1 cellular context compared by ENCODE assay signal in the genomic region with DNA sequence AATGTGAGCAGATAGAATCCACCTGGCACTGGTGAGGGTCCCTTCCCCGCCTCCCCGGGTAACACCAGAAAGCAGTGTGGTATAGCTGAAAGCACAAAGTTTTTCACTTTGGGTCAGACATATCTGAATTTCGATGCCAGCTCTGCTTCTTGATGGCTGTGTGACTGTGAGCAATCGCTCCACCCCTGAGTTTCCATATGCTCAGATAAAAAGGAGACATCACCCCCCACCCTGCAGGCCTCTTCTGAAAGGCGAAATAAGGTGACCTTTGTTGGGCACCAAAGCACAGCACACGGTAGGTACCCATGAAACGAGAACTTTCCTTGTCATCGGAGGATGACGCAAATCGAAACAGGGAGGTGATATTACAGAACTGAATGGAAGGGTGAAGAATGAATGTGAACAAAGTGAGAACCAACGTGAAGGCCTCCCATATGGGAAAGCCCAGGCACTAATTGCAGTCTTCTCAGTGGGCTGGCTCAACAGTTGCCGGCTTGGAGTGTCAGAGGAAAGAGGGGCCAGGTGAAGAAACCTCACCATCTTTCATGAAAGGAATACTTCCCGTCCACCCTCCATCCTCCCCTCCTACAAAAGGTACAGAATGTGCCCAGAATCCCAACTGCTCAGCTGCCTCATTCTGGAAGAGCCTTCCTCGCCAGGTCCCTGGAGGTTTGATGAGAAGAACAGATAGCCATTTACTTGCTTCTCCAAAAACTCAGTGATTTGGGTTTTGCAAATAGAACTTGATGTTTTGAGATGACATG.
TF ChIP-seq lines count a peak whose summit lies in the region.

No MANE protein-coding gene starts in this region.

TF ChIP-seq in GM23338, 12 proteins besides CTCF, POLR2A, EP300 and RAD21 (continued from another document):
- TF ChIP-seq, protein P1, sequence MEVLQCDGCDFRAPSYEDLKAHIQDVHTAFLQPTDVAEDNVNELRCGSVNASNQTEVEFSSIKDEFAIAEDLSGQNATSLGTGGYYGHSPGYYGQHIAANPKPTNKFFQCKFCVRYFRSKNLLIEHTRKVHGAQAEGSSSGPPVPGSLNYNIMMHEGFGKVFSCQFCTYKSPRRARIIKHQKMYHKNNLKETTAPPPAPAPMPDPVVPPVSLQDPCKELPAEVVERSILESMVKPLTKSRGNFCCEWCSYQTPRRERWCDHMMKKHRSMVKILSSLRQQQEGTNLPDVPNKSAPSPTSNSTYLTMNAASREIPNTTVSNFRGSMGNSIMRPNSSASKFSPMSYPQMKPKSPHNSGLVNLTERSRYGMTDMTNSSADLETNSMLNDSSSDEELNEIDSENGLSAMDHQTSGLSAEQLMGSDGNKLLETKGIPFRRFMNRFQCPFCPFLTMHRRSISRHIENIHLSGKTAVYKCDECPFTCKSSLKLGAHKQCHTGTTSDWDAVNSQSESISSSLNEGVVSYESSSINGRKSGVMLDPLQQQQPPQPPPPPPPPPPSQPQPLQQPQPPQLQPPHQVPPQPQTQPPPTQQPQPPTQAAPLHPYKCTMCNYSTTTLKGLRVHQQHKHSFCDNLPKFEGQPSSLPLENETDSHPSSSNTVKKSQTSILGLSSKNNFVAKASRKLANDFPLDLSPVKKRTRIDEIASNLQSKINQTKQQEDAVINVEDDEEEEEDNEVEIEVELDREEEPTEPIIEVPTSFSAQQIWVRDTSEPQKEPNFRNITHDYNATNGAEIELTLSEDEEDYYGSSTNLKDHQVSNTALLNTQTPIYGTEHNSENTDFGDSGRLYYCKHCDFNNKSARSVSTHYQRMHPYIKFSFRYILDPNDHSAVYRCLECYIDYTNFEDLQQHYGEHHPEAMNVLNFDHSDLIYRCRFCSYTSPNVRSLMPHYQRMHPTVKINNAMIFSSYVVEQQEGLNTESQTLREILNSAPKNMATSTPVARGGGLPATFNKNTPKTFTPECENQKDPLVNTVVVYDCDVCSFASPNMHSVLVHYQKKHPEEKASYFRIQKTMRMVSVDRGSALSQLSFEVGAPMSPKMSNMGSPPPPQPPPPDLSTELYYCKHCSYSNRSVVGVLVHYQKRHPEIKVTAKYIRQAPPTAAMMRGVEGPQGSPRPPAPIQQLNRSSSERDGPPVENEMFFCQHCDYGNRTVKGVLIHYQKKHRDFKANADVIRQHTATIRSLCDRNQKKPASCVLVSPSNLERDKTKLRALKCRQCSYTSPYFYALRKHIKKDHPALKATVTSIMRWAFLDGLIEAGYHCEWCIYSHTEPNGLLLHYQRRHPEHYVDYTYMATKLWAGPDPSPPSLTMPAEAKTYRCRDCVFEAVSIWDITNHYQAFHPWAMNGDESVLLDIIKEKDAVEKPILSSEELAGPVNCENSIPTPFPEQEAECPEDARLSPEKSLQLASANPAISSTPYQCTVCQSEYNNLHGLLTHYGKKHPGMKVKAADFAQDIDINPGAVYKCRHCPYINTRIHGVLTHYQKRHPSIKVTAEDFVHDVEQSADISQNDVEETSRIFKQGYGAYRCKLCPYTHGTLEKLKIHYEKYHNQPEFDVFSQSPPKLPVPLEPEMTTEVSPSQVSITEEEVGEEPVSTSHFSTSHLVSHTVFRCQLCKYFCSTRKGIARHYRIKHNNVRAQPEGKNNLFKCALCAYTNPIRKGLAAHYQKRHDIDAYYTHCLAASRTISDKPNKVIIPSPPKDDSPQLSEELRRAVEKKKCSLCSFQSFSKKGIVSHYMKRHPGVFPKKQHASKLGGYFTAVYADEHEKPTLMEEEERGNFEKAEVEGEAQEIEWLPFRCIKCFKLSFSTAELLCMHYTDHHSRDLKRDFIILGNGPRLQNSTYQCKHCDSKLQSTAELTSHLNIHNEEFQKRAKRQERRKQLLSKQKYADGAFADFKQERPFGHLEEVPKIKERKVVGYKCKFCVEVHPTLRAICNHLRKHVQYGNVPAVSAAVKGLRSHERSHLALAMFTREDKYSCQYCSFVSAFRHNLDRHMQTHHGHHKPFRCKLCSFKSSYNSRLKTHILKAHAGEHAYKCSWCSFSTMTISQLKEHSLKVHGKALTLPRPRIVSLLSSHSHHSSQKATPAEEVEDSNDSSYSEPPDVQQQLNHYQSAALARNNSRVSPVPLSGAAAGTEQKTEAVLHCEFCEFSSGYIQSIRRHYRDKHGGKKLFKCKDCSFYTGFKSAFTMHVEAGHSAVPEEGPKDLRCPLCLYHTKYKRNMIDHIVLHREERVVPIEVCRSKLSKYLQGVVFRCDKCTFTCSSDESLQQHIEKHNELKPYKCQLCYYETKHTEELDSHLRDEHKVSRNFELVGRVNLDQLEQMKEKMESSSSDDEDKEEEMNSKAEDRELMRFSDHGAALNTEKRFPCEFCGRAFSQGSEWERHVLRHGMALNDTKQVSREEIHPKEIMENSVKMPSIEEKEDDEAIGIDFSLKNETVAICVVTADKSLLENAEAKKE (CRISPR knock-in tag; IDR thresholded peaks at IDR 0.05), result no peak
- TF ChIP-seq POLR2AphosphoS5 (IDR thresholded peaks at IDR 0.05; ENCODE audit: low read depth), result no peak
- TF ChIP-seq, protein P2, sequence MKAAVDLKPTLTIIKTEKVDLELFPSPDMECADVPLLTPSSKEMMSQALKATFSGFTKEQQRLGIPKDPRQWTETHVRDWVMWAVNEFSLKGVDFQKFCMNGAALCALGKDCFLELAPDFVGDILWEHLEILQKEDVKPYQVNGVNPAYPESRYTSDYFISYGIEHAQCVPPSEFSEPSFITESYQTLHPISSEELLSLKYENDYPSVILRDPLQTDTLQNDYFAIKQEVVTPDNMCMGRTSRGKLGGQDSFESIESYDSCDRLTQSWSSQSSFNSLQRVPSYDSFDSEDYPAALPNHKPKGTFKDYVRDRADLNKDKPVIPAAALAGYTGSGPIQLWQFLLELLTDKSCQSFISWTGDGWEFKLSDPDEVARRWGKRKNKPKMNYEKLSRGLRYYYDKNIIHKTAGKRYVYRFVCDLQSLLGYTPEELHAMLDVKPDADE (IDR thresholded peaks at IDR 0.05), result no peak
- no peak for TF ChIP-seq ZNF331 (CRISPR knock-in tag; IDR thresholded peaks at IDR 0.05; ENCODE audit: low read depth)
- no peak for TF ChIP-seq ZNF114 (CRISPR knock-in tag; IDR thresholded peaks at IDR 0.05)
- no peak for TF ChIP-seq NANOG (IDR thresholded peaks at IDR 0.05; ENCODE audit: borderline replicate concordance)
- TF ChIP-seq EZH2 (IDR thresholded peaks at IDR 0.05; ENCODE audit: low read depth, unreplicated experiment), result no peak
